ENCODE assay signal across 29 cellular contexts in genomic region chr2:125324273-125324672, GRCh38.
"Had no signal": no experiment of that assay in that cellular context is flagged by ENCODE, and none has a peak within 500 bp of the region (broad histone marks: within the 10 kb centered on the region; RNA-seq: fewer than 3 reads in every experiment).

No MANE protein-coding gene starts in this region.

- H3K27ac ChIP-seq: coronary artery, dorsolateral prefrontal cortex, epithelial cell of prostate, esophagus squamous epithelium, gastrocnemius medialis, heart right ventricle, left lung had no signal

- H3K4me3 ChIP-seq: coronary artery, dorsolateral prefrontal cortex, esophagus squamous epithelium, gastrocnemius medialis, heart right ventricle, left lung, lung had no signal

- DNase-seq: dermis blood vessel endothelial cell; dorsolateral prefrontal cortex; effector CD8-positive, alpha-beta T cell; effector memory CD8-positive, alpha-beta T cell; endodermal cell; erythroblast; esophagus squamous epithelium; foreskin fibroblast; foreskin melanocyte; gastrocnemius medialis; glutamatergic neuron; head of caudate nucleus; heart right ventricle; hippocampal formation; left cardiac atrium; left lung; left ventricle myocardium superior; mammary epithelial cell; mesendoderm; midbrain; naive thymus-derived CD4-positive, alpha-beta T cell; natural killer cell had no signal

- H3K36me3 ChIP-seq: esophagus squamous epithelium, gastrocnemius medialis, heart right ventricle had no signal

- H3K9me3 ChIP-seq: gastrocnemius medialis, left lung had no signal

- FAIRE-seq: endometrium, islet of Langerhans, keratinocyte had no signal

- H3K27me3 ChIP-seq: esophagus squamous epithelium, gastrocnemius medialis, heart right ventricle, left lung had no signal

- ATAC-seq: effector memory CD8-positive, alpha-beta T cell; esophagus mucosa; gastrocnemius medialis; heart right ventricle; left cardiac atrium; left lung; left ventricle myocardium superior; naive thymus-derived CD4-positive, alpha-beta T cell; natural killer cell had no signal

- H3K4me1 ChIP-seq: esophagus squamous epithelium, gastrocnemius medialis, heart right ventricle, left lung had no signal
